8 cellular contexts compared by ENCODE assay signal in genomic region chr4:10115657-10116624, GRCh38. TPM values are rescaled to one million over a fixed set of nuclear protein-coding genes. Genes with fewer than 3 reads are reported as not detected.
DNase-seq lines count a peak whose midpoint lies in the region; ATAC-seq, FAIRE-seq and TF ChIP-seq lines count a peak whose summit lies in the region.

No MANE protein-coding gene starts in this region.

- H3K4me1 ChIP-seq in astrocyte (ENCODE audit: insufficient read depth, low read length) (peaks cover 40% of the 10 kb centered on the region), iPS-20b (ENCODE audit: insufficient read depth, low read length) (peaks cover 43% of the 10 kb centered on the region)

- peak overlapping the region; percentile 62 for H3K27ac ChIP-seq in astrocyte (ENCODE audit: low read depth, low read length)
- H3K27ac ChIP-seq in iPS-20b (ENCODE audit: low read length), result peak overlapping the region; percentile 70

- no peaks in the 10 kb centered on the region for H3K27me3 Mint-ChIP-seq in astrocyte (ENCODE audit: low read depth, unreplicated experiment)

- H3K36me3 Mint-ChIP-seq in astrocyte (ENCODE audit: low read depth, unreplicated experiment), result peaks cover 12% of the 10 kb centered on the region

- no peak for TF ChIP-seq CTCF in astrocyte (IDR thresholded peaks at IDR 0.05; ENCODE audit: insufficient read depth, low read depth, low read length)

- peak overlapping the region; percentile 84 for H3K9ac ChIP-seq in astrocyte (ENCODE audit: low read length)
- peak overlapping the region; percentile 91 for H3K9ac ChIP-seq in iPS-20b (ENCODE audit: low read depth, low read length)

- no peaks in the 10 kb centered on the region for H3K9me3 Mint-ChIP-seq in astrocyte (ENCODE audit: unreplicated experiment)

- H3K27me3 ChIP-seq in astrocyte (ENCODE audit: insufficient read depth, low read length) (no peaks in the 10 kb centered on the region), iPS-20b (ENCODE audit: insufficient read depth, low read length) (no peaks in the 10 kb centered on the region)

- FAIRE-seq in astrocyte (lab: Jason Lieb, UNC), result no peak

- peaks cover 53% of the 10 kb centered on the region for H3K79me2 ChIP-seq in astrocyte (ENCODE audit: insufficient read depth, low read length)

- no peak overlapping the region for H2AFZ ChIP-seq in astrocyte (ENCODE audit: low read depth, low read length)

- ATAC-seq in GM19452 (IDR thresholded peaks at IDR 0.05; ENCODE audit: unreplicated experiment) (peak; percentile 33), HG03521 (IDR thresholded peaks at IDR 0.05; ENCODE audit: unreplicated experiment) (peak; percentile 27)

- peaks cover 51% of the 10 kb centered on the region for H4K20me1 ChIP-seq in astrocyte (ENCODE audit: insufficient read depth, low read length)

- H3K4me3 ChIP-seq in astrocyte (ENCODE audit: insufficient read depth, low read depth, low read length), result peak overlapping the region; percentile 84
- peak overlapping the region; percentile 92 for H3K4me3 ChIP-seq in iPS-20b (ENCODE audit: low read length)

- peaks cover 29% of the 10 kb centered on the region for H3K36me3 ChIP-seq in astrocyte (ENCODE audit: insufficient read depth, low read length)
- H3K36me3 ChIP-seq in iPS-20b (ENCODE audit: insufficient read depth, low read depth, low read length), result peaks cover 49% of the 10 kb centered on the region

- peak overlapping the region; percentile 97 for H3K4me3 Mint-ChIP-seq in astrocyte (ENCODE audit: unreplicated experiment)

- peak overlapping the region; percentile 98 for H3K4me2 ChIP-seq in astrocyte (ENCODE audit: low read length)

- DNase-seq in Caki2 (ENCODE audit: low read depth), result peak; percentile 67
- peak; percentile 71 for DNase-seq in T follicular helper cell (ENCODE audit: low read depth)
- no peak for DNase-seq in astrocyte (ENCODE audit: low read depth)
- peak; percentile 87 for DNase-seq in stimulated activated CD4-positive, alpha-beta T cell treated with anti-CD3 and anti-CD28 coated beads, Interleukin-15, amount 100 ng/mL, for 24 hours
- DNase-seq in putamen (ENCODE audit: low spot score), result no peak

- in situ Hi-C loops in Caki2 (cut with HindIII; ENCODE audit: low pct_unique_long_range_greater_than_20kb, low sequenced_read_pairs), result no loop called here

- no peaks in the 10 kb centered on the region for H3K9me3 ChIP-seq in astrocyte (ENCODE audit: insufficient read depth, low read depth, low read length)
- no peaks in the 10 kb centered on the region for H3K9me3 ChIP-seq in iPS-20b (ENCODE audit: insufficient read depth, low read depth, low read length)

- peaks cover 41% of the 10 kb centered on the region for H3K4me1 Mint-ChIP-seq in astrocyte (ENCODE audit: low read depth, unreplicated experiment)

- peak overlapping the region; percentile 93 for H3K27ac Mint-ChIP-seq in astrocyte (ENCODE audit: unreplicated experiment)

RNA-seq across cellular contexts. Expression of gene WDR1, which starts 0.7 kb away (rescaled TPM):
- total RNA-seq in Caki2 (2014; rRNA removed; shearing (Covaris generic); ENCODE audit: low replicate concordance), result 196 and 237 TPM in 2 replicates
- total RNA-seq in astrocyte, result 558 and 620 TPM in 2 replicates

Comparison
In these comparisons a context has a peak if more than half of its experiments do, and no peak if none do; other contexts are left out.
1. DNase-seq: peak in Caki2 (single experiment), T follicular helper cell (single experiment) and stimulated activated CD4-positive, alpha-beta T cell treated with anti-CD3 and anti-CD28 coated beads, Interleukin-15, amount 100 ng/mL, for 24 hours (single experiment); none in astrocyte (single experiment) and putamen (single experiment).